1 cellular context compared by ENCODE assay signal in the genomic region with DNA sequence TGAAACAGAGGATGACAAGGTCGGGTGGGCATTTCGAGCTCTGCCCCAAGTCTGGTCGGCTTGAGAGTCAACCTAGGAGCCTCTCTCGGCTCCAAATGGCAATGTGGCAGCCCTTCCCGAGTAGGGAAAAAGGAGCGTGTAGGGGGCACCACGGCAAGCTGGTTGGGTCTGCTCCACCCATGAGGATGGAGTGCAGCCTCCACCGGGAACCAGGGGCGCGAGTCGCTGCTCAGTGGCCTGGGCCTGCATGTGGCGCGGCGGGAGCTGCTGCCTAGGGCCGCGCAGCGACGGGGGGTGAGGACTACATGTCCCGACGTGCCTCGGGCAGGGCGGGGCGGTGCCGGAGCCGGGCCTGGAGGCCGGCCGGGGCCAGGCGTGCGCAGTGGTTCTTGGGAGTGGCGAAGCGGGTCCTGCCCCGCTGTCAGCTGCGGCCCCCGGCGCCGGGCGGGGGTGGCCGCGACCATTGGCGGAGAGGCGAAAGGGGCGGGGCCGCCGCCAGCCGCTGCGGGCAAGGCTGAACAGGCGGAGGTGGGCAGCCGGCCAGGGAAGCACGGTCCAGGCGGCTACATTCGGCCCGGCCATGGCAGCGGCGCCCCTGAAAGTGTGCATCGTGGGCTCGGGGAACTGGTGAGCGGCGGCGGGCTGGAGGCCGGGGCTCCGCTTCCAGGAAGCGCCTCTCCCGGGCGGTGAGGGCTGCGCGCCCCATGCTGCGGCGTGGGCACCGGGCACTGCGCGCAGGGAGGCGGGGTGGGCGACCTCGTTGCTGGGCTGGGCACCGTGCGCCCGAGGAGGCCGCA.
TF ChIP-seq lines count a peak whose summit lies in the region.

A gene (plus strand): TSS at position 489 of the 797 bp plus-strand sequence. CDS start 92 bp downstream, at position 581.

TF ChIP-seq in H1, 55 proteins besides CTCF, POLR2A, EP300 and RAD21:
- no peak for TF ChIP-seq CBX5 (IDR thresholded peaks at IDR 0.05; ENCODE audit: low read depth, low read length)
- 0 out of 2 replicates have a peak, but pooled peaks have one; percentile 16 for TF ChIP-seq SP1 (IDR thresholded peaks at IDR 0.05; ENCODE audit: low read depth, low read length)
- TF ChIP-seq TAF7 (optimal IDR thresholded peaks at IDR 0.05; ENCODE audit: borderline replicate concordance, low read depth, low read length), result no peak
- TF ChIP-seq CTBP2 (IDR thresholded peaks at IDR 0.05; ENCODE audit: borderline replicate concordance, insufficient read depth, insufficient read length, low read length), result peak; percentile 34
- TF ChIP-seq BRCA1 (IDR thresholded peaks at IDR 0.05; ENCODE audit: low read depth, low read length), result no peak
- TF ChIP-seq ZNF274 (IDR thresholded peaks at IDR 0.05; ENCODE audit: borderline replicate concordance, extremely low read depth, low read length), result no peak
- no peak for TF ChIP-seq JUN (IDR thresholded peaks at IDR 0.05; ENCODE audit: low read depth, low read length)
- no peak for TF ChIP-seq RXRA (IDR thresholded peaks at IDR 0.05; ENCODE audit: insufficient read depth, low read depth, low read length)
- no peak for TF ChIP-seq FOSL1 (IDR thresholded peaks at IDR 0.05; ENCODE audit: insufficient read depth, low read depth, low read length)
- TF ChIP-seq, protein P1, sequence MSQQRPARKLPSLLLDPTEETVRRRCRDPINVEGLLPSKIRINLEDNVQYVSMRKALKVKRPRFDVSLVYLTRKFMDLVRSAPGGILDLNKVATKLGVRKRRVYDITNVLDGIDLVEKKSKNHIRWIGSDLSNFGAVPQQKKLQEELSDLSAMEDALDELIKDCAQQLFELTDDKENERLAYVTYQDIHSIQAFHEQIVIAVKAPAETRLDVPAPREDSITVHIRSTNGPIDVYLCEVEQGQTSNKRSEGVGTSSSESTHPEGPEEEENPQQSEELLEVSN (IDR thresholded peaks at IDR 0.05), result peak; percentile 35; the same call in 1 of the 2 replicates
- peak; percentile 99 for TF ChIP-seq KDM4A (IDR thresholded peaks at IDR 0.05; ENCODE audit: low read depth, low read length, severe bottlenecking)
- peak; percentile 43 to 51; a peak in 2 of 4 replicates for TF ChIP-seq SIN3A (conservative IDR thresholded peaks at IDR 0.05 in 1 of 2, IDR thresholded peaks at IDR 0.05 in 1 of 2; ENCODE audit: low read depth in 1 of 2, low read length in 2 of 2)
- TF ChIP-seq RBBP5 (IDR thresholded peaks at IDR 0.05; ENCODE audit: borderline replicate concordance, low read depth, low read length), result peak; percentile 61; the same call in 1 of the 2 replicates
- no peak for TF ChIP-seq TAF1 (IDR thresholded peaks at IDR 0.05; ENCODE audit: low read depth, low read length)
- no peak for TF ChIP-seq SRF (IDR thresholded peaks at IDR 0.05; ENCODE audit: low read depth, low read length)
- TF ChIP-seq NRF1 (IDR thresholded peaks at IDR 0.05; ENCODE audit: low read depth, low read length), result peak; percentile 35; the same call in 1 of the 2 replicates
- no peak for TF ChIP-seq RNF2 (IDR thresholded peaks at IDR 0.05; ENCODE audit: borderline replicate concordance, low read depth, low read length, missing control alignments, poor library complexity, severe bottlenecking)
- TF ChIP-seq, protein P2, sequence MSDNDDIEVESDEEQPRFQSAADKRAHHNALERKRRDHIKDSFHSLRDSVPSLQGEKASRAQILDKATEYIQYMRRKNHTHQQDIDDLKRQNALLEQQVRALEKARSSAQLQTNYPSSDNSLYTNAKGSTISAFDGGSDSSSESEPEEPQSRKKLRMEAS (IDR thresholded peaks at IDR 0.05), result peak; percentile 63
- no peak for TF ChIP-seq TEAD4 (IDR thresholded peaks at IDR 0.05; ENCODE audit: low read depth, low read length)
- no peak for TF ChIP-seq TBP (IDR thresholded peaks at IDR 0.05; ENCODE audit: low read depth, low read length)
- TF ChIP-seq CHD1 (IDR thresholded peaks at IDR 0.05; ENCODE audit: low read depth, low read length), result no peak
- TF ChIP-seq SIX5 (IDR thresholded peaks at IDR 0.05; ENCODE audit: low read depth, low read length), result peak; percentile 54
- no peak for TF ChIP-seq NANOG (IDR thresholded peaks at IDR 0.05; ENCODE audit: insufficient read depth, low read depth, low read length, poor library complexity, severe bottlenecking)
- 0 out of 2 replicates have a peak, but pooled peaks have one; percentile 3 for TF ChIP-seq SUZ12 (IDR thresholded peaks at IDR 0.05; ENCODE audit: low read length)
